Comparison of ENCODE assay signal across 8 cellular contexts in genomic region chr3:57952208-57952631, GRCh38. TPM values are rescaled to one million over a fixed set of nuclear protein-coding genes. Genes with fewer than 3 reads are reported as not detected.
DNase-seq lines count a peak whose midpoint lies in the region; ATAC-seq and TF ChIP-seq lines count a peak whose summit lies in the region.

No MANE protein-coding gene starts in this region.

- ATAC-seq in right cardiac atrium (peak; percentile 88 to 89), GM19324 (IDR thresholded peaks at IDR 0.05; ENCODE audit: low FRiP score, unreplicated experiment) (no peak), GM21723 (IDR thresholded peaks at IDR 0.05; ENCODE audit: unreplicated experiment) (no peak)

- no peak overlapping the region for H3K4me3 ChIP-seq in WERI-Rb-1 (ENCODE audit: low read depth, low read length)
- H3K4me3 ChIP-seq in right cardiac atrium (ENCODE audit: low read length), result no peak overlapping the region

- H3K9me3 ChIP-seq in WERI-Rb-1 (ENCODE audit: severe bottlenecking) (no peaks in the 10 kb centered on the region), right cardiac atrium (ENCODE audit: control insufficient read depth, low read length) (no peaks in the 10 kb centered on the region)

- no peak for TF ChIP-seq CTCF in WERI-Rb-1 (IDR thresholded peaks at IDR 0.05; ENCODE audit: low read depth, low read length)

- intact Hi-C loops in right cardiac atrium (cut with DNase I), result no loop called here

- WGBS in right cardiac atrium, result 32% methylated on average over 4 of the region's 4 CpGs

- peak; percentile 66 for DNase-seq in GM03348 (ENCODE audit: low spot score)
- peak; percentile 51 for DNase-seq in WERI-Rb-1
- peak; percentile 82 to 88 (median 86) for DNase-seq in right cardiac atrium
- peak; percentile 42 for DNase-seq in retina
- DNase-seq in GM19238 (ENCODE audit: insufficient read length, low spot score), result no peak
- no peak for DNase-seq in NCI-H1105 (lab: John Stamatoyannopoulos, UW)

- no peak overlapping the region for H3K27ac ChIP-seq in WERI-Rb-1
- H3K27ac ChIP-seq in right cardiac atrium (ENCODE audit: low read length), result peak overlapping the region; percentile 97

- H3K27me3 ChIP-seq in WERI-Rb-1 (ENCODE audit: insufficient read depth, low read depth, severe bottlenecking) (no peaks in the 10 kb centered on the region), right cardiac atrium (ENCODE audit: control insufficient read depth, insufficient read depth) (no peaks in the 10 kb centered on the region)

- H3K36me3 ChIP-seq in WERI-Rb-1, result no peaks in the 10 kb centered on the region

- H3K4me1 ChIP-seq in right cardiac atrium (ENCODE audit: control insufficient read depth, insufficient read depth, low read length), result peaks cover 3% of the 10 kb centered on the region

RNA-seq across cellular contexts. Expression of gene FLNB, which starts 56.0 kb away (rescaled TPM):
- 10 to 100 TPM; 22.9 to 44.9 (median 29.0) TPM for total RNA-seq in right cardiac atrium
- 36.9 TPM for polyA plus RNA-seq in right cardiac atrium

Comparison
In these comparisons a context has a peak if more than half of its experiments do, and no peak if none do; other contexts are left out.
1. DNase-seq: peak in GM03348 (single experiment), WERI-Rb-1 (single experiment), right cardiac atrium (3 of 3) and retina (single experiment); none in GM19238 (single experiment) and NCI-H1105 (single experiment).
2. ATAC-seq: peak in right cardiac atrium (2 of 2); none in GM19324 (single experiment) and GM21723 (single experiment).